8 cellular contexts compared by ENCODE assay signal in genomic region chr4:113547487-113548042, GRCh38.
DNase-seq lines count a peak whose midpoint lies in the region; ATAC-seq and TF ChIP-seq lines count a peak whose summit lies in the region.

No MANE protein-coding gene starts in this region.

- H3K27ac ChIP-seq in DOHH2 (ENCODE audit: low read depth, low read length) = peak overlapping the region; percentile 81
- H3K27ac ChIP-seq in PC-3 (ENCODE audit: low read length) = peak overlapping the region; percentile 31; the same call in 1 of the 2 replicates

- H3K27me3 ChIP-seq in DOHH2 (ENCODE audit: control insufficient read depth, low read length) = no peaks in the 10 kb centered on the region
- H3K27me3 ChIP-seq in PC-3 (ENCODE audit: low read length) = no peaks in the 10 kb centered on the region

- CTCF ChIA-PET in PC-3 (lab: Charles Lee) = interaction anchor here (0.6 to 1.1 kb wide), 3 partner anchors 9 to 372 kb away, joined by 3 to 4 read pairs (median 3); no protein-coding TSS in a partner anchor

- peak; percentile 44 for DNase-seq in KG1 (lab: John Stamatoyannopoulos, UW)
- peak; percentile 96 for DNase-seq in PC-3
- DNase-seq in activated T-cell treated with anti-CD3 and anti-CD28 coated beads for 24 hours (ENCODE audit: low read depth) = peak; percentile 89
- DNase-seq in erythroblast (lab: John Stamatoyannopoulos, UW) = peak; percentile 81 to 89
- peak; percentile 85 for DNase-seq in naive B cell
- DNase-seq in stimulated activated CD8-positive, alpha-beta memory T cell treated with anti-CD3 and anti-CD28 coated beads, Interleukin-7, amount 100 ng/mL, for 48 hours (ENCODE audit: extremely low read depth in 1 of 2, low read depth in 1 of 2) = peak; percentile 69 to 88

- peak overlapping the region; percentile 21; the same call in 1 of the 2 replicates for H3K4me3 ChIP-seq in DOHH2 (ENCODE audit: low read length)
- no peak overlapping the region for H3K4me3 ChIP-seq in PC-3 (ENCODE audit: low read length)

- BruUV-seq in PC-3 (replicated peaks; lab: Mats Ljungman, UMichigan) = no TSS peak

- no peak for TF ChIP-seq POLR2A in erythroblast (IDR thresholded peaks at IDR 0.05; ENCODE audit: low read length)

- H3K9me2 ChIP-seq in DOHH2 (replicated peaks; ENCODE audit: control insufficient read depth, low read length) (no peaks in the 10 kb centered on the region), PC-3 (replicated peaks; ENCODE audit: low read length) (no peaks in the 10 kb centered on the region)

- no peaks in the 10 kb centered on the region for H3K27me3 Mint-ChIP-seq in naive B cell

- H3K4me1 Mint-ChIP-seq in naive B cell = peaks cover 18 to 29% (median 23%) of the 10 kb centered on the region in 3 donors

- no peak overlapping the region for H3K9ac ChIP-seq in PC-3 (ENCODE audit: low read length)

- POLR2A ChIA-PET in PC-3 (lab: Charles Lee; ENCODE audit: unreplicated experiment) = no interaction called here

- H3K36me3 ChIP-seq in DOHH2 (ENCODE audit: control insufficient read depth, low read length) (peaks cover 82% of the 10 kb centered on the region), PC-3 (ENCODE audit: low read depth, low read length) (no peaks in the 10 kb centered on the region)

- ATAC-seq in GM21737 (IDR thresholded peaks at IDR 0.05; ENCODE audit: unreplicated experiment) (peak; percentile 98), PC-3 (peak; percentile 97), naive B cell (ENCODE audit: low read depth in 2 of 2) (peak; percentile 99)

- intact Hi-C loops in PC-3 (cut with micrococcal nuclease) = loop anchor here (1.0 to 10.0 kb wide), 7 partner anchors 83 to 360 kb away; no protein-coding TSS in a partner anchor

- H3K4me1 ChIP-seq in DOHH2 (ENCODE audit: control insufficient read depth, low read length) (peaks cover 55% of the 10 kb centered on the region), PC-3 (ENCODE audit: insufficient read depth, low read length) (peaks cover 13% of the 10 kb centered on the region)

- H3K79me2 ChIP-seq in DOHH2 (ENCODE audit: control insufficient read depth, low read length) = peaks cover 28% of the 10 kb centered on the region
- no peaks in the 10 kb centered on the region for H3K79me2 ChIP-seq in PC-3 (ENCODE audit: low read length)

- H3K9me3 ChIP-seq in DOHH2 (ENCODE audit: control insufficient read depth, insufficient read depth, low read length) = no peaks in the 10 kb centered on the region
- H3K9me3 ChIP-seq in PC-3 (ENCODE audit: low read length) = no peaks in the 10 kb centered on the region

- peak; percentile 98 for TF ChIP-seq CTCF in DOHH2 (IDR thresholded peaks at IDR 0.05; ENCODE audit: low read depth, low read length, poor library complexity, severe bottlenecking)
- TF ChIP-seq CTCF in PC-3 (conservative IDR thresholded peaks at IDR 0.05; ENCODE audit: low read depth, low read length) = peak; percentile 91

- peaks cover 5 to 26% of the 10 kb centered on the region in 2 donors for H3K36me3 Mint-ChIP-seq in naive B cell

- no peaks in the 10 kb centered on the region for H4K20me1 ChIP-seq in DOHH2 (ENCODE audit: control insufficient read depth, insufficient read depth, low read depth, low read length)
- H4K20me1 ChIP-seq in PC-3 (ENCODE audit: low read length) = no peaks in the 10 kb centered on the region

- H3F3A ChIP-seq in DOHH2 (ENCODE audit: control insufficient read depth, insufficient read depth) = peaks cover 23% of the 10 kb centered on the region
- no peaks in the 10 kb centered on the region for H3F3A ChIP-seq in PC-3 (ENCODE audit: low read length, unreplicated experiment)

- H3K4me3 Mint-ChIP-seq in naive B cell = peak overlapping the region in 3 of 8 donors; percentile 0 to 51 (median 9)

- H3K9me3 Mint-ChIP-seq in naive B cell = no peaks in the 10 kb centered on the region

- no peak overlapping the region for H2AFZ ChIP-seq in PC-3 (ENCODE audit: low read length)

- H3K27ac Mint-ChIP-seq in naive B cell = peak overlapping the region in 5 of 6 donors; percentile 17 to 82 (median 74)

- H3K4me2 ChIP-seq in DOHH2 (ENCODE audit: low read length) (peak overlapping the region; percentile 53), PC-3 (ENCODE audit: low read length) (peak overlapping the region; percentile 47)

Comparison
In these comparisons a context has a peak if more than half of its experiments do, and no peak if none do; other contexts are left out.
1. DNase-seq: peak in every context shown above with its lines; median percentile 96 in PC-3; 89 in activated T-cell treated with anti-CD3 and anti-CD28 coated beads for 24 hours; 85 in erythroblast; 85 in naive B cell; 78 in stimulated activated CD8-positive, alpha-beta memory T cell treated with anti-CD3 and anti-CD28 coated beads, Interleukin-7, amount 100 ng/mL, for 48 hours; 44 in KG1.